Comparison of ENCODE assay signal across 9 cellular contexts in genomic region chr3:172152869-172153268, GRCh38.
DNase-seq lines count a peak whose midpoint lies in the region; ATAC-seq and TF ChIP-seq lines count a peak whose summit lies in the region.
"Had no signal": no experiment of that assay in that cellular context is flagged by ENCODE, and none has a peak within 500 bp of the region (broad histone marks: within the 10 kb centered on the region; RNA-seq: fewer than 3 reads in every experiment).

No MANE protein-coding gene starts in this region.

- no peaks in the 10 kb centered on the region for H3K9me3 ChIP-seq in Panc1 (ENCODE audit: control insufficient read depth, insufficient read depth, low read depth, low read length)

- BruUV-seq in Panc1 (replicated peaks; lab: Mats Ljungman, UMichigan) = no TSS peak

- intact Hi-C loops in Panc1 (cut with micrococcal nuclease; ENCODE audit: unreplicated experiment) = no loop called here

- H3K27me3 Mint-ChIP-seq in neural crest cell (ENCODE audit: low read depth) = no peaks in the 10 kb centered on the region

- H3K4me3 Mint-ChIP-seq in neural crest cell = peak overlapping the region; percentile 52
- H3K4me3 Mint-ChIP-seq: memory B cell had no signal

- ATAC-seq in Panc1 = peak; percentile 29; the same call in 1 of the 2 replicates

- in situ Hi-C loops in Panc1 (cut with HindIII; ENCODE audit: low pct_unique_long_range_greater_than_20kb, low sequenced_read_pairs) = no loop called here

- H3K36me3 Mint-ChIP-seq in neural crest cell (ENCODE audit: low read depth) = no peaks in the 10 kb centered on the region
- H3K36me3 Mint-ChIP-seq: memory B cell had no signal

- peaks cover 96% of the 10 kb centered on the region for H3K4me1 ChIP-seq in Panc1 (ENCODE audit: control insufficient read depth, insufficient read depth, low read length)

- DNase-seq in AG10803 (ENCODE audit: low read depth) (peak; percentile 55), Panc1 (ENCODE audit: low read depth, low spot score) (no peak), epithelial cell of esophagus (ENCODE audit: low read depth) (peak; percentile 32), neural crest cell (ENCODE audit: low read depth, low spot score) (no peak), GM10248 (ENCODE audit: extremely low spot score) (no peak), ureter (ENCODE audit: low spot score) (no peak), amygdala (lab: John Stamatoyannopoulos, UW) (no peak), NCI-H2107 (lab: John Stamatoyannopoulos, UW) (no peak)

- no peak for TF ChIP-seq CTCF in AG10803 (conservative IDR thresholded peaks at IDR 0.05; ENCODE audit: low read length)
- TF ChIP-seq CTCF in Panc1 (IDR thresholded peaks at IDR 0.05) = no peak
- no peak for TF ChIP-seq CTCF in epithelial cell of esophagus (IDR thresholded peaks at IDR 0.05; ENCODE audit: insufficient read depth, low read depth, low read length, missing control alignments)
- no peak for TF ChIP-seq CTCF in neural crest cell (conservative IDR thresholded peaks at IDR 0.05)
- no peak for TF ChIP-seq CTCF in GM10248 (IDR thresholded peaks at IDR 0.05; ENCODE audit: control extremely low read depth, extremely low read depth, low read depth, missing control alignments)

- no peaks in the 10 kb centered on the region for H3K9me3 Mint-ChIP-seq in neural crest cell
- H3K9me3 Mint-ChIP-seq: memory B cell had no signal

- peaks cover 61% of the 10 kb centered on the region for H3K4me1 Mint-ChIP-seq in neural crest cell

- CTCF ChIA-PET in Panc1 (lab: Charles Lee) (no interaction called here), GM10248 (lab: Yijun Ruan, JAX) (interaction anchor here (1.0 to 1.8 kb wide), 4 partner anchors 10 to 84 kb away, joined by 3 to 6 read pairs (median 4); no protein-coding TSS in a partner anchor)

- peak overlapping the region; percentile 92 for H3K27ac ChIP-seq in Panc1 (ENCODE audit: low read length)

- H3K27me3 ChIP-seq in Panc1 (ENCODE audit: control insufficient read depth, insufficient read depth, low read length) = no peaks in the 10 kb centered on the region

- H3K27ac Mint-ChIP-seq in neural crest cell (ENCODE audit: unreplicated experiment) = peak overlapping the region; percentile 97
- H3K27ac Mint-ChIP-seq: memory B cell had no signal

- H3K4me3 ChIP-seq in AG10803 (ENCODE audit: low read length) = peak overlapping the region; percentile 18
- peak overlapping the region in 1 of 2 experiments; percentile 29; a peak in 2 of 4 replicates for H3K4me3 ChIP-seq in Panc1 (ENCODE audit: low read depth in 2 of 2, low read length in 2 of 2)
- no peak overlapping the region for H3K4me3 ChIP-seq in epithelial cell of esophagus (ENCODE audit: low read length)

- POLR2A ChIA-PET in Panc1 (lab: Charles Lee) (no interaction called here), GM10248 (lab: Yijun Ruan, JAX) (no interaction called here)

- 0 out of 2 replicates have a peak, but pooled peaks cover 2% of the 10 kb centered on the region for H3K36me3 ChIP-seq in Panc1 (ENCODE audit: control insufficient read depth, insufficient read depth, low read length)

Comparison
In these comparisons a context has a peak if more than half of its experiments do, and no peak if none do; other contexts are left out.
1. DNase-seq: peak in AG10803 (single experiment) and epithelial cell of esophagus (single experiment); none in Panc1 (single experiment), neural crest cell (single experiment), GM10248 (single experiment), ureter (single experiment), amygdala (0 of 56) and NCI-H2107 (single experiment).